Comparison of ENCODE assay signal across 8 cellular contexts in genomic region chr9:135992486-135993408, GRCh38. TPM values are rescaled to one million over a fixed set of nuclear protein-coding genes. Genes with fewer than 3 reads are reported as not detected.
DNase-seq lines count a peak whose midpoint lies in the region; ATAC-seq and TF ChIP-seq lines count a peak whose summit lies in the region.

No MANE protein-coding gene starts in this region.

- peaks cover 16% of the 10 kb centered on the region for H3K4me1 Mint-ChIP-seq in T-helper 17 cell

- peak overlapping the region; percentile 56 for H3K4me3 Mint-ChIP-seq in T-helper 17 cell

- no peaks in the 10 kb centered on the region for H3K27me3 Mint-ChIP-seq in T-helper 17 cell

- H3K9ac ChIP-seq in skeletal muscle satellite cell (ENCODE audit: low read depth, low read length): peak overlapping the region; percentile 79

- peak; percentile 56 for ATAC-seq in T-helper 17 cell
- no peak for ATAC-seq in HG03571 (IDR thresholded peaks at IDR 0.05; ENCODE audit: unreplicated experiment)

- H3K4me1 ChIP-seq in skeletal muscle satellite cell (ENCODE audit: control insufficient read depth, insufficient read depth, low read length): peaks cover 14% of the 10 kb centered on the region

- no peaks in the 10 kb centered on the region for H3K36me3 ChIP-seq in skeletal muscle satellite cell (ENCODE audit: insufficient read depth, low read length)

- peaks cover 15% of the 10 kb centered on the region for H3K27me3 ChIP-seq in skeletal muscle satellite cell (ENCODE audit: control insufficient read depth, insufficient read depth, low read length)

- DNase-seq in DMS53 (lab: John Stamatoyannopoulos, UW) (peak; percentile 89), M059J (ENCODE audit: low read depth) (peak; percentile 67), T-helper 17 cell (no peak), cardiac fibroblast (ENCODE audit: low read depth in 2 of 2) (peak; percentile 75 to 95), inferior parietal cortex (ENCODE audit: extremely low spot score) (peak; percentile 20), NCI-H1436 treated with DMSO at 0.1 percent for 48 hours (lab: John Stamatoyannopoulos, UW) (no peak)

- H3K4me2 ChIP-seq in skeletal muscle satellite cell (ENCODE audit: low read length): peak overlapping the region; percentile 67

- H3K4me3 ChIP-seq in cardiac fibroblast (replicated peaks in 1 of 2; ENCODE audit: low read depth in 2 of 2, low read length in 2 of 2) (peak overlapping the region; percentile 17 to 18), skeletal muscle satellite cell (ENCODE audit: low read length) (peak overlapping the region; percentile 53)

- H3K36me3 Mint-ChIP-seq in T-helper 17 cell (ENCODE audit: low read depth): no peaks in the 10 kb centered on the region

- TF ChIP-seq CTCF in cardiac fibroblast (IDR thresholded peaks at IDR 0.05; ENCODE audit: low read depth, low read length): no peak

- H3K27ac Mint-ChIP-seq in T-helper 17 cell: no peak overlapping the region

- H3K9me3 ChIP-seq in T-helper 17 cell (ENCODE audit: control insufficient read depth, low read length, poor library complexity, severe bottlenecking): no peaks in the 10 kb centered on the region
- H3K9me3 ChIP-seq in skeletal muscle satellite cell (replicated peaks; ENCODE audit: low read length): no peaks in the 10 kb centered on the region

RNA-seq across cellular contexts. Expression of gene UBAC1, which starts 31.6 kb away (rescaled TPM):
- 49.6 and 54.6 TPM in 2 replicates for total RNA-seq in M059J (2014; rRNA removed; shearing (Covaris generic))
- total RNA-seq in T-helper 17 cell: 10 to 100 TPM; 23.2 to 23.7 TPM
- 21.2 and 24.6 TPM in 2 replicates for total RNA-seq in skeletal muscle satellite cell (2012; rRNA removed)

Comparison
In these comparisons a context has a peak if more than half of its experiments do, and no peak if none do; other contexts are left out.
1. DNase-seq: peak in DMS53 (single experiment), M059J (single experiment), cardiac fibroblast (2 of 2) and inferior parietal cortex (single experiment); none in T-helper 17 cell (0 of 3) and NCI-H1436 treated with DMSO at 0.1 percent for 48 hours (single experiment).